In the genomic region with DNA sequence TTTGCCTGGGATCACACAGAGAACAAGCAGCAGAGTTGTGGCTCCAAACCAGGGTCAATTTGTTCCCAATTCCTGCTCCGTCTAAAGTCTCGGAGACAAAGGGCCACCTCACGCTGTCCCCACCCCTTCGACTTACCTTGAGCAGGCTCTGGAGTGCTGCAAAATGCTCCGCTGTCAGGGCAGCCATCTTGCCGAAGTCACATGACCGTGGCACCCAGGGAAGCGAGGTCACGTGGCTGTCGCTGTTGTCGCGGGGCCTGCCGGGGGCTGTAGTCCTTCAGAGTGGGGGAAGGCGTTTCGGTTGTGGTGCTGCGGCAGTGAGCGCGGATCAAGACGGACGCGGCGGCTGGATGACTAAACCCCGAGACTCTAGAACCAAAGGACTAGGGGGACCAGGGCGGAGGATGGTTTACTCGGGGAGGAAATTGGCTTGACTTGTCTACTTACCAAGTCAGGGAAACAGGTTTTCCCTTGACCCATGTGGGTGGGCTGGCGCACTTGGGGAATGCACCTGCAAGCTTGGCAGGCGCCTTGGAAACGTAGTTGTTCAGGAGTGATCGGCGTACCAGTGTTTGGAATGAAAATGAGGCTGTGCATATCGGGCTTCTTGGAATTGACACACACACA, we compare ENCODE assay signal across 8 cellular contexts. TPM values are rescaled to one million over a fixed set of nuclear protein-coding genes. Genes with fewer than 3 reads are reported as not detected.
DNase-seq lines count a peak whose midpoint lies in the region; ATAC-seq and TF ChIP-seq lines count a peak whose summit lies in the region.

A gene (minus strand): TSS at position 199 of the 627 bp plus-strand sequence. CDS start 12 bp downstream, at position 187.

- ATAC-seq in GM18505 (IDR thresholded peaks at IDR 0.05; ENCODE audit: unreplicated experiment): peak; percentile 100
- ATAC-seq in HG02973 (IDR thresholded peaks at IDR 0.05; ENCODE audit: unreplicated experiment): peak; percentile 98
- ATAC-seq in aorta (ENCODE audit: low FRiP score): peak; percentile 98

- H3K27ac ChIP-seq in rectal smooth muscle tissue (ENCODE audit: low read depth, low read length) (no peak within 1 kb of the TSS), aorta (ENCODE audit: low read depth in 1 of 2, low read length in 2 of 2) (no peak within 1 kb of the TSS)

- in situ Hi-C loops in astrocyte of the cerebellum (cut with HindIII; ENCODE audit: low sequenced_read_pairs): no loop called here

- no peak for TF ChIP-seq CTCF in astrocyte of the cerebellum (IDR thresholded peaks at IDR 0.05; ENCODE audit: low read depth, low read length, missing control alignments)

- TF ChIP-seq POLR2A in GM18505 (IDR thresholded peaks at IDR 0.05; ENCODE audit: borderline replicate concordance, extremely low read depth, insufficient read depth, insufficient read length): peak; percentile 81

- H3K4me1 ChIP-seq in rectal smooth muscle tissue (ENCODE audit: control insufficient read depth, insufficient read depth, low read length): peaks cover 3% of the 10 kb centered on the region
- H3K4me1 ChIP-seq in aorta (ENCODE audit: control insufficient read depth in 1 of 2, insufficient read depth in 2 of 2, low read length in 2 of 2): no peaks in the 10 kb centered on the region

- H3K4me3 ChIP-seq in astrocyte of the cerebellum (ENCODE audit: low read depth, low read length): peak within 1 kb of the TSS; percentile 67
- peak within 1 kb of the TSS; percentile 77 for H3K4me3 ChIP-seq in rectal smooth muscle tissue (ENCODE audit: low read length)
- H3K4me3 ChIP-seq in aorta (ENCODE audit: low read length in 2 of 2): peak within 1 kb of the TSS; percentile 55 to 78

- intact Hi-C loops in aorta (cut with DNase I): no loop called here

- 1 to 2% methylated on average over 31 of the region's 31 CpGs for WGBS in aorta, 2 donors

- H3K36me3 ChIP-seq in rectal smooth muscle tissue (ENCODE audit: control insufficient read depth, insufficient read depth, low read length) (no peaks in the 10 kb centered on the region), aorta (ENCODE audit: control insufficient read depth in 1 of 2, insufficient read depth in 2 of 2, low read length in 1 of 2) (no peaks in the 10 kb centered on the region)

- no peaks in the 10 kb centered on the region for H3K9me3 ChIP-seq in aorta (ENCODE audit: control insufficient read depth, low read length)

- peak within 1 kb of the TSS; percentile 6 for H3K9ac ChIP-seq in rectal smooth muscle tissue (ENCODE audit: low read length)

- H3K27me3 ChIP-seq in rectal smooth muscle tissue (ENCODE audit: control insufficient read depth, insufficient read depth, low read length) (no peaks in the 10 kb centered on the region), aorta (ENCODE audit: control insufficient read depth in 1 of 2, insufficient read depth in 2 of 2, low read length in 1 of 2) (no peaks in the 10 kb centered on the region)

- DNase-seq in NCI-H2029 (lab: John Stamatoyannopoulos, UW) (peak; percentile 96), T-helper 22 cell (ENCODE audit: low read depth) (peak; percentile 92), astrocyte of the cerebellum (ENCODE audit: low read depth) (peak; percentile 82), hepatic stellate cell (ENCODE audit: low spot score) (peak; percentile 95), aorta (peak; percentile 97 to 98)

RNA-seq across cellular contexts. Expression of the gene that starts here (rescaled TPM):
- total RNA-seq in aorta: 10 to 100 TPM; 30.2 to 37.5 TPM
- polyA plus RNA-seq in aorta: 10 to 100 TPM; 23.6 to 28.9 TPM
